ENCODE assay signal across 18 cellular contexts in genomic region chr2:160125828-160126227, GRCh38.
DNase-seq lines count a peak whose midpoint lies in the region; ATAC-seq and TF ChIP-seq lines count a peak whose summit lies in the region.
"Had no signal": no experiment of that assay in that cellular context is flagged by ENCODE, and none has a peak within 500 bp of the region (broad histone marks: within the 10 kb centered on the region; RNA-seq: fewer than 3 reads in every experiment).

No MANE protein-coding gene starts in this region.

- TF ChIP-seq POLR2A in erythroblast (IDR thresholded peaks at IDR 0.05; ENCODE audit: low read length), result no peak

- H3K4me3 Mint-ChIP-seq in GM23338, result no peak overlapping the region
- H3K4me3 Mint-ChIP-seq: CD4-positive, CD25-positive, alpha-beta regulatory T cell; IgD-negative memory B cell had no signal

- no peaks in the 10 kb centered on the region for H3K27me3 Mint-ChIP-seq in GM23338 (ENCODE audit: insufficient read depth, low read depth, poor library complexity)

- H3K36me3 ChIP-seq in GM23338 (ENCODE audit: insufficient read depth) (no peaks in the 10 kb centered on the region), SK-N-SH (replicated peaks in 1 of 2; ENCODE audit: control insufficient read depth in 1 of 2, insufficient read depth in 2 of 2, low read length in 1 of 2) (no peaks in the 10 kb centered on the region), mammary epithelial cell (ENCODE audit: insufficient read depth, low read length) (peaks cover 72% of the 10 kb centered on the region)

- peak in 1 of 2 experiments; percentile 38; a peak in 1 of 4 replicates for TF ChIP-seq EP300 in SK-N-SH (IDR thresholded peaks at IDR 0.05; ENCODE audit: borderline replicate concordance in 1 of 2, low read depth in 1 of 2, low read length in 1 of 2)

- no peak for TF ChIP-seq RAD21 in SK-N-SH (IDR thresholded peaks at IDR 0.05; ENCODE audit: low read length)

- DNase-seq in GM23338 (ENCODE audit: low spot score) (peak; percentile 21), SK-N-SH (peak; percentile 72), islet precursor cell (peak; percentile 97), erythroblast (lab: John Stamatoyannopoulos, UW) (no peak), mammary epithelial cell (no peak), NOMO-1 treated with dmso at 0.1 percent for 144 hours (lab: John Stamatoyannopoulos, UW; ENCODE audit: unreplicated experiment) (no peak), GM19240 (ENCODE audit: insufficient read length, low spot score) (no peak)
- DNase-seq: CD4-positive, CD25-positive, alpha-beta regulatory T cell; Kasumi-1; NCI-H1105; NCI-H1694 treated with DMSO at 0.1 percent for 48 hours; NCI-H2107; NCI-H226; NCI-H524 treated with DMSO at 0.1 percent for 48 hours; RPMI8226 had no signal

- dilution Hi-C loops in mammary epithelial cell (cut with HindIII; ENCODE audit: low sequenced_read_pairs), result no loop called here

- H3K4me3 ChIP-seq in GM23338, result no peak overlapping the region
- H3K4me3 ChIP-seq in SK-N-SH (ENCODE audit: low read depth in 2 of 2, low read length in 1 of 2), result no peak overlapping the region
- no peak overlapping the region for H3K4me3 ChIP-seq in mammary epithelial cell (replicated peaks in 1 of 3; ENCODE audit: insufficient read depth in 1 of 3, low read depth in 2 of 3, low read length in 3 of 3)

- CTCF ChIA-PET in SK-N-SH (lab: Yijun Ruan, JAX), result no interaction called here
- CTCF ChIA-PET in mammary epithelial cell (lab: Charles Lee; ENCODE audit: low non-redundant PET), result no interaction called here

- in situ Hi-C loops in mammary epithelial cell (cut with MboI; ENCODE audit: low sequenced_read_pairs in 2 of 2), result no loop called here

- H3F3A ChIP-seq in GM23338 (replicated peaks; ENCODE audit: low read depth) (no peaks in the 10 kb centered on the region), SK-N-SH (replicated peaks; ENCODE audit: insufficient read depth) (no peaks in the 10 kb centered on the region)

- H3K27ac Mint-ChIP-seq in GM23338, result no peak overlapping the region
- H3K27ac Mint-ChIP-seq: CD4-positive, CD25-positive, alpha-beta regulatory T cell; IgD-negative memory B cell had no signal

- BruUV-seq in mammary epithelial cell (replicated peaks; lab: Mats Ljungman, UMichigan), result no TSS peak

- H3K9ac ChIP-seq in SK-N-SH (no peak overlapping the region), mammary epithelial cell (ENCODE audit: insufficient read depth, low read length) (no peak overlapping the region)

- H2AFZ ChIP-seq in GM23338 (0 out of 2 replicates have a peak overlapping the region, but pooled peaks have one; percentile 40), SK-N-SH (ENCODE audit: low read depth) (peak overlapping the region; percentile 5; the same call in 1 of the 2 replicates), mammary epithelial cell (ENCODE audit: low read depth, low read length) (no peak overlapping the region)

- H3K79me2 ChIP-seq in GM23338 (replicated peaks; ENCODE audit: insufficient read depth) (no peaks in the 10 kb centered on the region), SK-N-SH (ENCODE audit: insufficient read depth) (no peaks in the 10 kb centered on the region; the same call in 1 of the 2 replicates), mammary epithelial cell (ENCODE audit: insufficient read depth, low read length) (peaks cover 42% of the 10 kb centered on the region)

- no peaks in the 10 kb centered on the region for H3K4me1 Mint-ChIP-seq in GM23338
- H3K4me1 Mint-ChIP-seq: CD4-positive, CD25-positive, alpha-beta regulatory T cell; IgD-negative memory B cell had no signal

- POLR2A ChIA-PET in SK-N-SH (lab: Yijun Ruan, JAX), result no interaction called here

- H3K36me3 Mint-ChIP-seq in GM23338 (ENCODE audit: low read depth), result no peaks in the 10 kb centered on the region
- H3K36me3 Mint-ChIP-seq: CD4-positive, CD25-positive, alpha-beta regulatory T cell; IgD-negative memory B cell had no signal

- no peak overlapping the region for H3K4me2 ChIP-seq in GM23338
- H3K4me2 ChIP-seq in SK-N-SH, result 0 out of 2 replicates have a peak overlapping the region, but pooled peaks have one; percentile 9
- H3K4me2 ChIP-seq in mammary epithelial cell (ENCODE audit: insufficient read depth, low read depth, low read length), result no peak overlapping the region

- H3K4me1 ChIP-seq in GM23338 (ENCODE audit: insufficient read depth), result 0 out of 2 replicates have a peak, but pooled peaks cover 4% of the 10 kb centered on the region
- peaks cover 0 to 8% of the 10 kb centered on the region in 2 experiments; a peak in 2 of 4 replicates for H3K4me1 ChIP-seq in SK-N-SH (ENCODE audit: control insufficient read depth in 1 of 2, insufficient read depth in 2 of 2, low read depth in 1 of 2, low read length in 1 of 2)
- no peaks in the 10 kb centered on the region for H3K4me1 ChIP-seq in mammary epithelial cell (ENCODE audit: insufficient read depth, low read length)

- no peaks in the 10 kb centered on the region for H3K27me3 ChIP-seq in GM23338 (ENCODE audit: insufficient read depth)
- H3K27me3 ChIP-seq in SK-N-SH (ENCODE audit: insufficient read depth), result no peaks in the 10 kb centered on the region
- H3K27me3 ChIP-seq in mammary epithelial cell (ENCODE audit: insufficient read depth, low read length), result no peaks in the 10 kb centered on the region

- TF ChIP-seq CTCF in GM23338 (conservative IDR thresholded peaks at IDR 0.05; ENCODE audit: low read depth in 2 of 2) (no peak), SK-N-SH (IDR thresholded peaks at IDR 0.05) (no peak), mammary epithelial cell (conservative IDR thresholded peaks at IDR 0.05 in 1 of 2, IDR thresholded peaks at IDR 0.05 in 1 of 2; ENCODE audit: extremely low read depth in 1 of 2, insufficient read depth in 1 of 2, low read depth in 1 of 2, low read length in 2 of 2) (no peak)

- ATAC-seq in GM23338, result peak; percentile 60
- ATAC-seq: HCT116 had no signal

- H3K9me3 Mint-ChIP-seq in GM23338, result no peaks in the 10 kb centered on the region

- intact Hi-C loops in mammary epithelial cell (cut with micrococcal nuclease), result no loop called here

- H3K9me2 ChIP-seq in GM23338 (ENCODE audit: insufficient read depth) (no peaks in the 10 kb centered on the region), SK-N-SH (no peaks in the 10 kb centered on the region)

- WGBS in SK-N-SH (ENCODE audit: low lambda C conversion rate), result 38% methylated on average over 6 of the region's 6 CpGs
- WGBS in mammary epithelial cell (ENCODE audit: low coverage, missing lambda C conversion rate), result 72% methylated on average over 6 of the region's 6 CpGs

- H4K20me1 ChIP-seq in GM23338 (replicated peaks; ENCODE audit: insufficient read depth), result no peaks in the 10 kb centered on the region
- no peaks in the 10 kb centered on the region for H4K20me1 ChIP-seq in SK-N-SH (ENCODE audit: insufficient read depth)
- no peaks in the 10 kb centered on the region for H4K20me1 ChIP-seq in mammary epithelial cell (ENCODE audit: insufficient read depth, low read length)

- H3K27ac ChIP-seq in GM23338 (ENCODE audit: low read depth), result no peak overlapping the region
- H3K27ac ChIP-seq in SK-N-SH (ENCODE audit: low read depth in 2 of 2, low read length in 1 of 2), result no peak overlapping the region
- H3K27ac ChIP-seq in mammary epithelial cell (ENCODE audit: insufficient read depth, low read depth, low read length), result no peak overlapping the region
- H3K27ac ChIP-seq: HL-60 had no signal

- H3K9me3 ChIP-seq in SK-N-SH (no peaks in the 10 kb centered on the region), mammary epithelial cell (replicated peaks; ENCODE audit: insufficient read depth, low read length) (no peaks in the 10 kb centered on the region)

TF ChIP-seq in SK-N-SH, 30 proteins besides CTCF, POLR2A, EP300 and RAD21:
- peak; percentile 41 for TF ChIP-seq FOXJ3 (CRISPR knock-in tag; IDR thresholded peaks at IDR 0.05)
- peak; percentile 37 for TF ChIP-seq MXI1 (IDR thresholded peaks at IDR 0.05; ENCODE audit: low read depth, low read length)
- TF ChIP-seq GATA2 (CRISPR knock-in tag; IDR thresholded peaks at IDR 0.05), result peak; percentile 97
- TF ChIP-seq TEAD4 (IDR thresholded peaks at IDR 0.05; ENCODE audit: borderline replicate concordance, insufficient read depth), result no peak
- TF ChIP-seq FOSL2 (IDR thresholded peaks at IDR 0.05; ENCODE audit: borderline replicate concordance, low read depth), result no peak
- TF ChIP-seq TAF1 (IDR thresholded peaks at IDR 0.05; ENCODE audit: borderline replicate concordance, low read depth, low read length), result no peak
- TF ChIP-seq YY1 (IDR thresholded peaks at IDR 0.05; ENCODE audit: low read depth), result no peak
- no peak for TF ChIP-seq REST (IDR thresholded peaks at IDR 0.05; ENCODE audit: low read depth, low read length)
- no peak for TF ChIP-seq SIN3A (IDR thresholded peaks at IDR 0.05; ENCODE audit: borderline replicate concordance, low read depth, low read length)
- no peak for TF ChIP-seq TCF12 (IDR thresholded peaks at IDR 0.05)
- no peak for TF ChIP-seq EZH2phosphoT487 (IDR thresholded peaks at IDR 0.05; ENCODE audit: borderline replicate concordance, low read depth)
- peak; percentile 89 for TF ChIP-seq RCOR1 (IDR thresholded peaks at IDR 0.05; ENCODE audit: low read length)
- peak; percentile 62 for TF ChIP-seq CHD2 (IDR thresholded peaks at IDR 0.05; ENCODE audit: low read length, partially characterized antibody)

Comparison
In these comparisons a context has a peak if more than half of its experiments do, and no peak if none do; other contexts are left out.
1. DNase-seq: peak in GM23338 (single experiment), SK-N-SH (single experiment) and islet precursor cell (single experiment); none in erythroblast (0 of 2), mammary epithelial cell (single experiment), NOMO-1 treated with dmso at 0.1 percent for 144 hours (single experiment) and GM19240 (single experiment).